Comparison of ENCODE assay signal across 1 cellular context in the genomic region with DNA sequence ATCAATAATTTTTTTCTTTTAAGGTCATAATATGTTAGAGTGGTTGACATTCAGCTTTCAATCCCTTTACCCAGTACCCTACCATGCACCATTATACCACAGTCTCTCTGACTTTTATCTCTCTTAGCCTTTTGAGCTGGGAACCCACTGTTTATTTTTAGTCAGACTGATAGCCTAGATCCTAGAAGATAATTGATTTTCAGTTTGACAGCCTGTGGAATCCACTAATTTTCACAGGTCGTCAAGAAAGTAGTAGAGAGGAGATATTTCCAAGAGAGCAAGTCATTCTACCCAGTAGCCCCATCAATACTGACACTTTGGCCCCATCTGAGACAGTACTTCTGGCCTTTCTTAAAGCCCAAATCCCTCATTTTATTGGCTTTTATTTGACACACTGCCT.
TF ChIP-seq lines count a peak whose summit lies in the region.

No MANE protein-coding gene starts in this region.

TF ChIP-seq in GM12878, 131 proteins besides CTCF, POLR2A, EP300 and RAD21 (continued from another document):
- TF ChIP-seq, protein P1, sequence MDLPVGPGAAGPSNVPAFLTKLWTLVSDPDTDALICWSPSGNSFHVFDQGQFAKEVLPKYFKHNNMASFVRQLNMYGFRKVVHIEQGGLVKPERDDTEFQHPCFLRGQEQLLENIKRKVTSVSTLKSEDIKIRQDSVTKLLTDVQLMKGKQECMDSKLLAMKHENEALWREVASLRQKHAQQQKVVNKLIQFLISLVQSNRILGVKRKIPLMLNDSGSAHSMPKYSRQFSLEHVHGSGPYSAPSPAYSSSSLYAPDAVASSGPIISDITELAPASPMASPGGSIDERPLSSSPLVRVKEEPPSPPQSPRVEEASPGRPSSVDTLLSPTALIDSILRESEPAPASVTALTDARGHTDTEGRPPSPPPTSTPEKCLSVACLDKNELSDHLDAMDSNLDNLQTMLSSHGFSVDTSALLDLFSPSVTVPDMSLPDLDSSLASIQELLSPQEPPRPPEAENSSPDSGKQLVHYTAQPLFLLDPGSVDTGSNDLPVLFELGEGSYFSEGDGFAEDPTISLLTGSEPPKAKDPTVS (IDR thresholded peaks at IDR 0.05; ENCODE audit: low read depth, low read length) = no peak
- TF ChIP-seq ATF2 (IDR thresholded peaks at IDR 0.05; ENCODE audit: low read length) (no peak), KDM1A (IDR thresholded peaks at IDR 0.05; ENCODE audit: borderline replicate concordance) (no peak)
- TF ChIP-seq, protein P2, sequence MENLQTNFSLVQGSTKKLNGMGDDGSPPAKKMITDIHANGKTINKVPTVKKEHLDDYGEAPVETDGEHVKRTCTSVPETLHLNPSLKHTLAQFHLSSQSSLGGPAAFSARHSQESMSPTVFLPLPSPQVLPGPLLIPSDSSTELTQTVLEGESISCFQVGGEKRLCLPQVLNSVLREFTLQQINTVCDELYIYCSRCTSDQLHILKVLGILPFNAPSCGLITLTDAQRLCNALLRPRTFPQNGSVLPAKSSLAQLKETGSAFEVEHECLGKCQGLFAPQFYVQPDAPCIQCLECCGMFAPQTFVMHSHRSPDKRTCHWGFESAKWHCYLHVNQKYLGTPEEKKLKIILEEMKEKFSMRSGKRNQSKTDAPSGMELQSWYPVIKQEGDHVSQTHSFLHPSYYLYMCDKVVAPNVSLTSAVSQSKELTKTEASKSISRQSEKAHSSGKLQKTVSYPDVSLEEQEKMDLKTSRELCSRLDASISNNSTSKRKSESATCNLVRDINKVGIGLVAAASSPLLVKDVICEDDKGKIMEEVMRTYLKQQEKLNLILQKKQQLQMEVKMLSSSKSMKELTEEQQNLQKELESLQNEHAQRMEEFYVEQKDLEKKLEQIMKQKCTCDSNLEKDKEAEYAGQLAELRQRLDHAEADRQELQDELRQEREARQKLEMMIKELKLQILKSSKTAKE (IDR thresholded peaks at IDR 0.05; ENCODE audit: low read depth, poor library complexity, severe bottlenecking) = no peak
